24 cellular contexts compared by ENCODE assay signal in genomic region chr12:91171475-91171874, GRCh38. TPM values are rescaled to one million over a fixed set of nuclear protein-coding genes. Genes with fewer than 3 reads are reported as not detected.
A peak's percentile ranks its signal among the peaks of the same experiment; 100 is the strongest.
DNase-seq lines count a peak whose midpoint lies in the region; ATAC-seq and TF ChIP-seq lines count a peak whose summit lies in the region.
"Had no signal": no experiment of that assay in that cellular context is flagged by ENCODE, and none has a peak within 500 bp of the region (broad histone marks: within the 10 kb centered on the region; RNA-seq: fewer than 3 reads in every experiment).

No MANE protein-coding gene starts in this region.

- no peaks in the 10 kb centered on the region for H3K9me3 Mint-ChIP-seq in effector memory CD8-positive, alpha-beta T cell
- H3K9me3 Mint-ChIP-seq: activated naive CD4-positive, alpha-beta T cell treated with anti-CD3 and anti-CD28 coated beads for 36 hours; stimulated activated memory B cell treated with anti-CD40 and anti-IgM and Interleukin-4, amounts not matched to agents 10 μg/mL and 1 μg/mL and 100 μg/mL, for 72 hours; type B pancreatic cell had no signal

- peak; percentile 45; the same call in 2 of the 3 replicates for ATAC-seq in SK-N-SH treated with all-trans-retinoic acid at 6 μM for 48 hours
- ATAC-seq in lower lobe of right lung, result no peak
- no peak for ATAC-seq in effector memory CD8-positive, alpha-beta T cell (replicated peaks)
- ATAC-seq: activated CD4-positive, alpha-beta T cell treated with anti-CD3 and anti-CD28 coated beads for 36 hours; activated CD8-positive, alpha-beta T cell treated with anti-CD3 and anti-CD28 coated beads, Interleukin-2, amount 10 ng/mL, durations not matched to agents 7 days and 5 days; left colon; stimulated activated memory B cell treated with anti-CD40 and anti-IgM and Interleukin-4, amounts not matched to agents 10 μg/mL and 1 μg/mL and 100 μg/mL, for 72 hours had no signal

- H3K4me1 ChIP-seq in lower lobe of right lung, result no peaks in the 10 kb centered on the region
- peaks cover 0 to 5% of the 10 kb centered on the region in 2 donors for H3K4me1 ChIP-seq in uterus
- H3K4me1 ChIP-seq: gastrocnemius medialis had no signal

- intact Hi-C loops in lower lobe of right lung (cut with DNase I), result loop anchor here (10.0 kb wide), 1 partner anchor 153 kb away; no protein-coding TSS in a partner anchor
- intact Hi-C loops in uterus (cut with DNase I; ENCODE audit: low total_unique reads), result no loop called here

- no peaks in the 10 kb centered on the region for H3K4me1 Mint-ChIP-seq in effector memory CD8-positive, alpha-beta T cell (ENCODE audit: low read depth in 2 of 2)
- H3K4me1 Mint-ChIP-seq: activated CD4-positive, alpha-beta T cell treated with anti-CD3 and anti-CD28 coated beads for 36 hours; immature natural killer cell; stimulated activated memory B cell treated with anti-CD40 and anti-IgM and Interleukin-4, amounts not matched to agents 10 μg/mL and 1 μg/mL and 100 μg/mL, for 72 hours had no signal

- H3K36me3 ChIP-seq in lower lobe of right lung (no peaks in the 10 kb centered on the region), uterus (no peaks in the 10 kb centered on the region)
- H3K36me3 ChIP-seq: gastrocnemius medialis, neutrophil had no signal

- no peaks in the 10 kb centered on the region for H3K36me3 Mint-ChIP-seq in effector memory CD8-positive, alpha-beta T cell (ENCODE audit: insufficient read depth)
- H3K36me3 Mint-ChIP-seq: immature natural killer cell; stimulated activated memory B cell treated with anti-CD40 and anti-IgM and Interleukin-4, amounts not matched to agents 10 μg/mL and 1 μg/mL and 100 μg/mL, for 72 hours had no signal

- H3K27ac Mint-ChIP-seq in effector memory CD8-positive, alpha-beta T cell, result no peak overlapping the region
- H3K27ac Mint-ChIP-seq: activated CD4-positive, alpha-beta T cell treated with anti-CD3 and anti-CD28 coated beads for 36 hours; activated CD8-positive, alpha-beta T cell treated with anti-CD3 and anti-CD28 coated beads, Interleukin-2, amount 10 ng/mL, durations not matched to agents 7 days and 5 days; activated naive CD4-positive, alpha-beta T cell treated with anti-CD3 and anti-CD28 coated beads for 36 hours; immature natural killer cell; stimulated activated memory B cell treated with anti-CD40 and anti-IgM and Interleukin-4, amounts not matched to agents 10 μg/mL and 1 μg/mL and 100 μg/mL, for 72 hours; type B pancreatic cell had no signal

- H3K27me3 ChIP-seq in lower lobe of right lung (ENCODE audit: low read depth), result no peaks in the 10 kb centered on the region
- H3K27me3 ChIP-seq in uterus, result no peaks in the 10 kb centered on the region
- H3K27me3 ChIP-seq: gastrocnemius medialis, neutrophil had no signal

- DNase-seq in DMS53 (lab: John Stamatoyannopoulos, UW) (peak; percentile 12), DMS53 treated with DMSO at 0.1 percent for 48 hours (lab: John Stamatoyannopoulos, UW; ENCODE audit: unreplicated experiment) (no peak), lower lobe of right lung (no peak), uterus (no peak), NCI-H345 treated with DMSO at 0.1 percent for 48 hours (lab: John Stamatoyannopoulos, UW; ENCODE audit: unreplicated experiment) (no peak), NCI-H1694 treated with DMSO at 0.1 percent for 48 hours (lab: John Stamatoyannopoulos, UW) (no peak)
- DNase-seq in effector memory CD8-positive, alpha-beta T cell, result no peak
- DNase-seq: activated CD4-positive, alpha-beta T cell treated with anti-CD3 and anti-CD28 coated beads for 36 hours; activated CD8-positive, alpha-beta T cell treated with anti-CD3 and anti-CD28 coated beads, Interleukin-2, amount 10 ng/mL, durations not matched to agents 7 days and 5 days; activated naive CD4-positive, alpha-beta T cell treated with anti-CD3 and anti-CD28 coated beads for 36 hours; amniotic stem cell; gastrocnemius medialis; immature natural killer cell; left colon; mesenchymal stem cell; SW 1271 had no signal

- no peak for TF ChIP-seq CTCF in lower lobe of right lung (IDR thresholded peaks at IDR 0.05)
- no peak for TF ChIP-seq CTCF in uterus (IDR thresholded peaks at IDR 0.05)

- no peaks in the 10 kb centered on the region for H3K27me3 Mint-ChIP-seq in effector memory CD8-positive, alpha-beta T cell
- H3K27me3 Mint-ChIP-seq: brain; stimulated activated memory B cell treated with anti-CD40 and anti-IgM and Interleukin-4, amounts not matched to agents 10 μg/mL and 1 μg/mL and 100 μg/mL, for 72 hours; type B pancreatic cell had no signal

- no peak for TF ChIP-seq POLR2A in uterus (IDR thresholded peaks at IDR 0.05)

- H3K4me3 Mint-ChIP-seq in effector memory CD8-positive, alpha-beta T cell, result no peak overlapping the region
- H3K4me3 Mint-ChIP-seq: activated CD4-positive, alpha-beta T cell treated with anti-CD3 and anti-CD28 coated beads for 36 hours; activated CD8-positive, alpha-beta T cell treated with anti-CD3 and anti-CD28 coated beads, Interleukin-2, amount 10 ng/mL, durations not matched to agents 7 days and 5 days; activated naive CD4-positive, alpha-beta T cell treated with anti-CD3 and anti-CD28 coated beads for 36 hours; immature natural killer cell; stimulated activated memory B cell treated with anti-CD40 and anti-IgM and Interleukin-4, amounts not matched to agents 10 μg/mL and 1 μg/mL and 100 μg/mL, for 72 hours; type B pancreatic cell had no signal

- H3K9me3 ChIP-seq in lower lobe of right lung (no peaks in the 10 kb centered on the region), uterus (no peaks in the 10 kb centered on the region)
- H3K9me3 ChIP-seq: gastrocnemius medialis, neutrophil had no signal

- no peak overlapping the region for H3K27ac ChIP-seq in lower lobe of right lung
- peak overlapping the region; percentile 39 to 97 for H3K27ac ChIP-seq in uterus
- H3K27ac ChIP-seq: C4-2B, gastrocnemius medialis, GM23248, neutrophil had no signal

- H3K4me3 ChIP-seq in lower lobe of right lung (peak overlapping the region; percentile 4), uterus (no peak overlapping the region)
- H3K4me3 ChIP-seq: GM23248, skin epidermis had no signal

TF ChIP-seq in SK-N-SH treated with all-trans-retinoic acid at 6 μM for 48 hours, 23 proteins besides CTCF, POLR2A, EP300 and RAD21:
- no peak for TF ChIP-seq CSRNP3 (CRISPR knock-in tag; IDR thresholded peaks at IDR 0.05)
- TF ChIP-seq ISL1 (CRISPR knock-in tag; IDR thresholded peaks at IDR 0.05), result no peak
- no peak for TF ChIP-seq TSHZ2 (CRISPR knock-in tag; IDR thresholded peaks at IDR 0.05)
- no peak for TF ChIP-seq GLIS3 (CRISPR knock-in tag; IDR thresholded peaks at IDR 0.05)
- TF ChIP-seq PPARA (CRISPR knock-in tag; IDR thresholded peaks at IDR 0.05; ENCODE audit: borderline replicate concordance), result no peak
- TF ChIP-seq BACH2 (CRISPR knock-in tag; IDR thresholded peaks at IDR 0.05; ENCODE audit: borderline replicate concordance), result no peak
- no peak for TF ChIP-seq TCF4 (CRISPR knock-in tag; IDR thresholded peaks at IDR 0.05; ENCODE audit: borderline replicate concordance)
- TF ChIP-seq POU6F1 (CRISPR knock-in tag; IDR thresholded peaks at IDR 0.05; ENCODE audit: borderline replicate concordance, low read depth), result no peak
TF ChIP-seq in SK-N-SH treated with all-trans-retinoic acid at 6 μM for 48 hours: peak in this region for 0.

RNA-seq across cellular contexts. Expression of gene DCN, which starts 11.1 kb away (rescaled TPM):
- total RNA-seq in lower lobe of right lung (843 TPM), uterus (1,000 to 10,000 TPM; 1,699 to 4,675 (median 2,258) TPM)
- total RNA-seq: activated CD4-positive, alpha-beta T cell treated with anti-CD3 and anti-CD28 coated beads for 36 hours; activated CD8-positive, alpha-beta T cell treated with anti-CD3 and anti-CD28 coated beads, Interleukin-2, amount 10 ng/mL, durations not matched to agents 7 days and 5 days; activated naive CD4-positive, alpha-beta T cell treated with anti-CD3 and anti-CD28 coated beads for 36 hours had no signal
